8 cellular contexts compared by ENCODE assay signal in genomic region chr17:37608369-37609169, GRCh38. TPM values are rescaled to one million over a fixed set of nuclear protein-coding genes. Genes with fewer than 3 reads are reported as not detected.
DNase-seq lines count a peak whose midpoint lies in the region; ATAC-seq, FAIRE-seq and TF ChIP-seq lines count a peak whose summit lies in the region.

No MANE protein-coding gene starts in this region.

- TF ChIP-seq CTCF in bronchial epithelial cell (IDR thresholded peaks at IDR 0.05; ENCODE audit: insufficient read depth, low read length, severe bottlenecking) = no peak

- ATAC-seq in GM19395 (IDR thresholded peaks at IDR 0.05; ENCODE audit: unreplicated experiment) = peak; percentile 23

- H3K4me3 ChIP-seq in bronchial epithelial cell (ENCODE audit: low read depth, low read length) = peak overlapping the region; percentile 84

- no peak for FAIRE-seq in bronchial epithelial cell (lab: Jason Lieb, UNC)

- H3K27me3 ChIP-seq in bronchial epithelial cell (ENCODE audit: control insufficient read depth, insufficient read depth, low read length) = no peaks in the 10 kb centered on the region

- H3K36me3 ChIP-seq in bronchial epithelial cell (ENCODE audit: control insufficient read depth, insufficient read depth, low read length) = no peaks in the 10 kb centered on the region

- peak; percentile 63 for DNase-seq in CD1c-positive myeloid dendritic cell (ENCODE audit: extremely low spot score)
- peak; percentile 67 for DNase-seq in HT-29 (ENCODE audit: low spot score)
- peak; percentile 28 for DNase-seq in bronchial epithelial cell (ENCODE audit: low read depth)
- DNase-seq in inferior parietal cortex (ENCODE audit: extremely low spot score) = peak; percentile 41
- peak; percentile 15 for DNase-seq in smooth muscle cell of the brain vasculature (ENCODE audit: low read depth, low spot score)
- no peak for DNase-seq in NCI-H1694 (lab: John Stamatoyannopoulos, UW)

TF ChIP-seq in PFSK-1, 5 proteins besides CTCF, POLR2A, EP300 and RAD21:
- TF ChIP-seq REST (IDR thresholded peaks at IDR 0.05; ENCODE audit: insufficient read depth in 1 of 2, low read depth in 2 of 2, low read length in 2 of 2) (no peak), FOXP2 (optimal IDR thresholded peaks at IDR 0.05; ENCODE audit: borderline replicate concordance, extremely low read depth, extremely low read length, insufficient read depth) (no peak), SIN3A (IDR thresholded peaks at IDR 0.05; ENCODE audit: borderline replicate concordance, insufficient read depth, low read length) (peak; percentile 29; the same call in 1 of the 2 replicates)

RNA-seq across cellular contexts. Expression of gene SYNRG, which starts 0.6 kb away (rescaled TPM):
- total RNA-seq in HT-29 (2014; rRNA removed; shearing (Covaris generic)) = 6.7 and 7.1 TPM in 2 replicates
- 22.1 TPM for polyA plus RNA-seq in PFSK-1 (2012; ENCODE audit: insufficient read length, low read depth)
- 4.7 and 6.7 TPM in 2 replicates for total RNA-seq in bronchial epithelial cell

RNA-seq across cellular contexts. Expression of gene DDX52, which starts 34.7 kb away (rescaled TPM):
- total RNA-seq in HT-29 (2014; rRNA removed; shearing (Covaris generic)) = 15.5 and 17.6 TPM in 2 replicates
- 31.5 TPM for polyA plus RNA-seq in PFSK-1 (2012; ENCODE audit: insufficient read length, low read depth)
- total RNA-seq in bronchial epithelial cell = 14.5 and 19.3 TPM in 2 replicates
